In the genomic region with DNA sequence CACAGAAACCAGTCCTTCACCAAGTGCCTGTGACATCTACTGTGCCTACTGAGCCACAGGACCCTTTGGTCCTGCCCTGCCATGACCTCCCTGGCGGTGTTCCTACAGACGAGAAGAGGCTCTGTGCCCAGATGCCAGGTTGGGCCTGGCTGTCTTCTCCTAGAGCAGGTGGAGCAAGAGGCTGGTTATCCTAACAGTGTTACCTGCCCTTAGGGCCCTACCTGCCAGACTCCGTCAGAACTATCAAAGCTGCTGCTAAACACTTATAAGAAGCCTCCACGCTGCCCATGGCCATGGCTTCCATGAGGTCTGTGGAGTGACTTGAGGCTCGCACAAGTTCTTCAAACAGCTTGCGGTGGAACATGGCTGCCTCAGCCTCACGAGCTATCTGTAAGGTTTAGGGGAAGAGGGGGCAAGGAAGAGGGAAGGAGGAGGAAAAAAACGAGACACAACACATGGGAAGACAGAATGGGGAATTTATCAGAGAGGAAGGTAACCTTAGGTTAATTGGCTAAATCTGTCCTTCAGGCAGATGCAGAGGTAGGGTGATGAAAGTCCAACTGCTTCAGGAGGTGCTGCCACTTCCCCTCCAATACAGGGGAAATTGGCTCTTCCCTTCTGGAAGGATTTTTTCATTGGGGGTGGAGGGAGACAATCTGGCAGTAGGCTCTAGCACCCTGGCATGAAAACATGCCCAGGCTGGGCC, we compare ENCODE assay signal across 13 cellular contexts. TPM values are rescaled to one million over a fixed set of nuclear protein-coding genes. Genes with fewer than 3 reads are reported as not detected.
A peak's percentile ranks its signal among the peaks of the same experiment; 100 is the strongest.
DNase-seq lines count a peak whose midpoint lies in the region; ATAC-seq, FAIRE-seq and TF ChIP-seq lines count a peak whose summit lies in the region.
"Had no signal": no experiment of that assay in that cellular context is flagged by ENCODE, and none has a peak within 500 bp of the region (broad histone marks: within the 10 kb centered on the region; RNA-seq: fewer than 3 reads in every experiment).

No MANE protein-coding gene starts in this region.

- WGBS in heart left ventricle, 4 donors: 77 to 84% (median 81%) methylated on average over 8 of the region's 8 CpGs

- H3K27me3 Mint-ChIP-seq in astrocyte (ENCODE audit: low read depth, unreplicated experiment) (no peaks in the 10 kb centered on the region), mesothelial cell of epicardium (ENCODE audit: low read depth) (peaks cover 2% of the 10 kb centered on the region)

- intact Hi-C loops in heart left ventricle (cut with DNase I) (loop anchor here in 7 of 10 donors (1.0 to 10.0 kb wide), 6 partner anchors 28 to 84 kb away; partner anchors contain the start of genes PKM (in 3 of the 7) and PARP6 (in 1 of the 7)), Right ventricle myocardium inferior (cut with DNase I) (loop anchor here (1.0 to 5.0 kb wide), 3 partner anchors 20 to 69 kb away; partner anchors contain the start of gene PARP6), upper lobe of right lung (cut with DNase I) (loop anchor here (10.0 kb wide), 1 partner anchor 82 kb away; no protein-coding TSS in a partner anchor)

- H3K9me3 ChIP-seq in heart left ventricle (no peaks in the 10 kb centered on the region), astrocyte (ENCODE audit: insufficient read depth, low read depth, low read length) (no peaks in the 10 kb centered on the region), upper lobe of right lung (no peaks in the 10 kb centered on the region)
- H3K9me3 ChIP-seq: SJSA1 had no signal

- H3K27ac ChIP-seq in heart left ventricle: peak overlapping the region in 11 of 12 donors; percentile 52 to 80 (median 71)
- peak overlapping the region; percentile 14 for H3K27ac ChIP-seq in astrocyte (ENCODE audit: low read depth, low read length)
- peak overlapping the region; percentile 6 for H3K27ac ChIP-seq in upper lobe of right lung
- H3K27ac ChIP-seq: SJSA1 had no signal

- no peaks in the 10 kb centered on the region for H3K9me3 Mint-ChIP-seq in astrocyte (ENCODE audit: unreplicated experiment)
- no peaks in the 10 kb centered on the region for H3K9me3 Mint-ChIP-seq in mesothelial cell of epicardium

- TF ChIP-seq CTCF in heart left ventricle (IDR thresholded peaks at IDR 0.05): no peak
- TF ChIP-seq CTCF in astrocyte (IDR thresholded peaks at IDR 0.05; ENCODE audit: insufficient read depth, low read depth, low read length): no peak
- TF ChIP-seq CTCF in mesothelial cell of epicardium (IDR thresholded peaks at IDR 0.05; ENCODE audit: unreplicated experiment): no peak
- no peak for TF ChIP-seq CTCF in upper lobe of right lung (IDR thresholded peaks at IDR 0.05)

- no peak overlapping the region for H2AFZ ChIP-seq in astrocyte (ENCODE audit: low read depth, low read length)

- H3K4me3 ChIP-seq in heart left ventricle (no peak overlapping the region), astrocyte (ENCODE audit: insufficient read depth, low read depth, low read length) (no peak overlapping the region), upper lobe of right lung (no peak overlapping the region)
- H3K4me3 ChIP-seq: SJSA1 had no signal

- H4K20me1 ChIP-seq in astrocyte (ENCODE audit: insufficient read depth, low read length): peaks cover 100% of the 10 kb centered on the region

- DNase-seq in heart left ventricle (no peak), Right ventricle myocardium inferior (ENCODE audit: missing footprints) (no peak), astrocyte (ENCODE audit: low read depth) (no peak), mesothelial cell of epicardium (ENCODE audit: low spot score in 2 of 2, unreplicated experiment in 2 of 2) (no peak), upper lobe of right lung (no peak), inferior parietal cortex (ENCODE audit: extremely low spot score) (no peak), NCI-H2107 treated with DMSO at 0.1 percent for 48 hours (lab: John Stamatoyannopoulos, UW; ENCODE audit: unreplicated experiment) (no peak)
- DNase-seq: GOT3; NCI-H2227 treated with DMSO at 0.1 percent for 48 hours; stimulated activated CD4-positive, alpha-beta T cell treated with anti-CD3 and anti-CD28 coated beads, Interleukin-15, amount 100 ng/mL, for 24 hours had no signal

- peak overlapping the region; percentile 69 for H3K4me3 Mint-ChIP-seq in astrocyte (ENCODE audit: unreplicated experiment)
- no peak overlapping the region for H3K4me3 Mint-ChIP-seq in mesothelial cell of epicardium

- peaks cover 60% of the 10 kb centered on the region for H3K79me2 ChIP-seq in astrocyte (ENCODE audit: insufficient read depth, low read length)

- H3K36me3 Mint-ChIP-seq in astrocyte (ENCODE audit: low read depth, unreplicated experiment): peaks cover 41% of the 10 kb centered on the region
- peaks cover 31% of the 10 kb centered on the region for H3K36me3 Mint-ChIP-seq in mesothelial cell of epicardium

- H3K4me1 ChIP-seq in heart left ventricle (peaks cover 6 to 55% (median 46%) of the 10 kb centered on the region in 12 donors), astrocyte (ENCODE audit: insufficient read depth, low read length) (peaks cover 18% of the 10 kb centered on the region), upper lobe of right lung (peaks cover 14% of the 10 kb centered on the region)

- peaks cover 0 to under 1% (median 0%) of the 10 kb centered on the region in 9 donors for H3K27me3 ChIP-seq in heart left ventricle
- H3K27me3 ChIP-seq in astrocyte (ENCODE audit: insufficient read depth, low read length): no peaks in the 10 kb centered on the region
- no peaks in the 10 kb centered on the region for H3K27me3 ChIP-seq in upper lobe of right lung
- H3K27me3 ChIP-seq: SJSA1 had no signal

- peak overlapping the region; percentile 41 for H3K9ac ChIP-seq in astrocyte (ENCODE audit: low read length)

- no peak for ATAC-seq in heart left ventricle
- ATAC-seq in Right ventricle myocardium inferior: no peak
- ATAC-seq in upper lobe of right lung: no peak
- ATAC-seq in HG02759 (IDR thresholded peaks at IDR 0.05; ENCODE audit: unreplicated experiment): no peak

- H3K4me2 ChIP-seq in astrocyte (ENCODE audit: low read length): no peak overlapping the region

- H3K27ac Mint-ChIP-seq in astrocyte (ENCODE audit: unreplicated experiment): peak overlapping the region; percentile 84
- H3K27ac Mint-ChIP-seq in mesothelial cell of epicardium: peak overlapping the region; percentile 35

- no peak for TF ChIP-seq POLR2A in heart left ventricle (IDR thresholded peaks at IDR 0.05)

- H3K4me1 Mint-ChIP-seq in astrocyte (ENCODE audit: low read depth, unreplicated experiment): peaks cover 48% of the 10 kb centered on the region
- H3K4me1 Mint-ChIP-seq in mesothelial cell of epicardium: peaks cover under 1% of the 10 kb centered on the region

- FAIRE-seq in astrocyte (lab: Jason Lieb, UNC): no peak

- H3K36me3 ChIP-seq in heart left ventricle (peaks cover 6 to 98% (median 94%) of the 10 kb centered on the region in 9 donors), astrocyte (ENCODE audit: insufficient read depth, low read length) (peaks cover 94% of the 10 kb centered on the region), upper lobe of right lung (peaks cover 91% of the 10 kb centered on the region)

RNA-seq across cellular contexts. Expression of gene GRAMD2A, which starts 5.4 kb away (rescaled TPM):
- under 1 TPM in 1 of 9 donors, not detected in 8; 0.45 TPM for total RNA-seq in heart left ventricle
- polyA plus RNA-seq in heart left ventricle: under 1 TPM in 1 of 2 donors, not detected in 1; 0.03 TPM
- not detected for total RNA-seq in Right ventricle myocardium inferior
- total RNA-seq in astrocyte: 0.68 and 0.77 TPM in 2 replicates
- 2.0 to 3.5 TPM (median 2.6 TPM) in 3 replicates for total RNA-seq in mesothelial cell of epicardium
- total RNA-seq in upper lobe of right lung: 27.4 TPM
- total RNA-seq: mononuclear cell, SJSA1 had no signal

RNA-seq across cellular contexts. Expression of gene PKM, which starts 28.0 kb away (rescaled TPM):
- 1,000 to 10,000 TPM in 4 of 9 donors, 100 to 1,000 TPM in 5; 648 to 1,279 (median 923) TPM for total RNA-seq in heart left ventricle
- 100 to 1,000 TPM; 602 to 887 TPM for polyA plus RNA-seq in heart left ventricle
- 1,022 TPM for total RNA-seq in Right ventricle myocardium inferior
- total RNA-seq in astrocyte: 2,189 and 2,288 TPM in 2 replicates
- total RNA-seq in mesothelial cell of epicardium: 424 to 453 TPM (median 452 TPM) in 3 replicates
- total RNA-seq in upper lobe of right lung: 426 TPM

Comparison
In these comparisons a context has a peak if more than half of its experiments do, and no peak if none do; other contexts are left out.
1. H3K27ac ChIP-seq: peak in every context shown above with its lines; median percentile 71 in heart left ventricle; 14 in astrocyte; 6 in upper lobe of right lung.